In genomic region chrX:113269203-113269602, GRCh38 we compare ENCODE assay signal across 8 cellular contexts.
"Had no signal": no experiment of that assay in that cellular context is flagged by ENCODE, and none has a peak within 500 bp of the region (broad histone marks: within the 10 kb centered on the region; RNA-seq: fewer than 3 reads in every experiment).

No MANE protein-coding gene starts in this region.

- H3K4me3 ChIP-seq: GM12878 had no signal

- FAIRE-seq: G401.6, GM12878, GM12891, GM12892, GM18507, GM19239 had no signal

- DNase-seq: GDM1, GF-D8 had no signal

- ATAC-seq: GM12878 had no signal
